Comparison of ENCODE assay signal across 15 cellular contexts in genomic region chr2:149989447-149990063, GRCh38.
DNase-seq lines count a peak whose midpoint lies in the region; ATAC-seq and TF ChIP-seq lines count a peak whose summit lies in the region.
"Had no signal": no experiment of that assay in that cellular context is flagged by ENCODE, and none has a peak within 500 bp of the region (broad histone marks: within the 10 kb centered on the region; RNA-seq: fewer than 3 reads in every experiment).

No MANE protein-coding gene starts in this region.

- H3K4me1 ChIP-seq in Panc1 (ENCODE audit: control insufficient read depth, insufficient read depth, low read length) (peaks cover 16% of the 10 kb centered on the region), osteoblast (ENCODE audit: insufficient read depth, low read length) (peaks cover 44% of the 10 kb centered on the region)

- H3K4me3 ChIP-seq in Panc1 (ENCODE audit: low read depth in 2 of 2, low read length in 2 of 2), result no peak overlapping the region
- H3K4me3 ChIP-seq in osteoblast (ENCODE audit: insufficient read depth, low read length), result no peak overlapping the region
- H3K4me3 ChIP-seq: GM12878 had no signal

- peak overlapping the region; percentile 79 for H3K27ac ChIP-seq in Panc1 (ENCODE audit: low read length)
- peak overlapping the region; percentile 48 for H3K27ac ChIP-seq in epithelial cell of prostate
- peak overlapping the region; percentile 34 for H3K27ac ChIP-seq in osteoblast (ENCODE audit: low read depth, low read length)

- peak; percentile 15 for DNase-seq in Daoy (ENCODE audit: low read depth)
- DNase-seq in Panc1 (ENCODE audit: low read depth, low spot score), result peak; percentile 58
- peak; percentile 81 for DNase-seq in epithelial cell of prostate (ENCODE audit: low read depth, low spot score)
- peak; percentile 21 for DNase-seq in osteoblast (ENCODE audit: insufficient read length, low spot score, missing footprints)
- no peak for DNase-seq in putamen (ENCODE audit: low spot score)
- DNase-seq in NCI-H2081 (lab: John Stamatoyannopoulos, UW), result no peak
- no peak for DNase-seq in AML-193 (lab: John Stamatoyannopoulos, UW)
- DNase-seq: activated CD8-positive, alpha-beta T cell treated with anti-CD3 and anti-CD28 coated beads for 36 hours; activated naive CD8-positive, alpha-beta T cell treated with anti-CD3 and anti-CD28 coated beads, Interleukin-2, amount 50 U/mL, for 24 hours; CD8-positive, alpha-beta memory T cell; NCI-H1105 treated with DMSO at 0.1 percent for 48 hours; NCI-H748 treated with DMSO at 0.1 percent for 48 hours; stimulated activated CD4-positive, alpha-beta T cell treated with anti-CD3 and anti-CD28 coated beads, Interleukin-4, amount 100 ng/mL, for 4 hours had no signal

- H4K20me1 ChIP-seq in osteoblast (ENCODE audit: insufficient read depth, low read length), result no peaks in the 10 kb centered on the region

- CTCF ChIA-PET in Panc1 (lab: Charles Lee), result no interaction called here

- TF ChIP-seq CTCF in Panc1 (IDR thresholded peaks at IDR 0.05), result no peak
- TF ChIP-seq CTCF in osteoblast (IDR thresholded peaks at IDR 0.05; ENCODE audit: extremely low read depth, low read depth, low read length), result no peak

- in situ Hi-C loops in Panc1 (cut with HindIII; ENCODE audit: low pct_unique_long_range_greater_than_20kb, low sequenced_read_pairs), result no loop called here

- no peak overlapping the region for H2AFZ ChIP-seq in osteoblast (ENCODE audit: low read length)

- peak; percentile 92 for ATAC-seq in Panc1
- no peak for ATAC-seq in GM21447 (IDR thresholded peaks at IDR 0.05; ENCODE audit: unreplicated experiment)
- ATAC-seq: activated CD8-positive, alpha-beta T cell treated with anti-CD3 and anti-CD28 coated beads for 36 hours; activated naive CD8-positive, alpha-beta T cell treated with anti-CD3 and anti-CD28 coated beads, Interleukin-2, amount 50 U/mL, for 24 hours; GM12878 had no signal

- peak overlapping the region; percentile 41 for H3K4me2 ChIP-seq in osteoblast (ENCODE audit: insufficient read depth, low read length)

- H3K9me3 ChIP-seq in Panc1 (ENCODE audit: control insufficient read depth, insufficient read depth, low read depth, low read length), result no peaks in the 10 kb centered on the region
- no peaks in the 10 kb centered on the region for H3K9me3 ChIP-seq in osteoblast (ENCODE audit: low read depth, low read length)

- no peaks in the 10 kb centered on the region for H3K36me3 ChIP-seq in Panc1 (ENCODE audit: control insufficient read depth, insufficient read depth, low read length)
- no peaks in the 10 kb centered on the region for H3K36me3 ChIP-seq in osteoblast (ENCODE audit: insufficient read depth, low read length)

- intact Hi-C loops in Panc1 (cut with micrococcal nuclease; ENCODE audit: unreplicated experiment), result no loop called here

- H3K79me2 ChIP-seq in osteoblast (ENCODE audit: insufficient read depth, low read length), result no peaks in the 10 kb centered on the region

- H3K27me3 ChIP-seq in Panc1 (ENCODE audit: control insufficient read depth, insufficient read depth, low read length), result no peaks in the 10 kb centered on the region
- H3K27me3 ChIP-seq in osteoblast (ENCODE audit: insufficient read depth, low read length), result no peaks in the 10 kb centered on the region

- POLR2A ChIA-PET in Panc1 (lab: Charles Lee), result interaction anchor here (0.5 kb wide), 1 partner anchor 411 kb away, joined by 12 read pairs; no protein-coding TSS in a partner anchor

- no TSS peak for BruUV-seq in Panc1 (replicated peaks; lab: Mats Ljungman, UMichigan)

Comparison
In these comparisons a context has a peak if more than half of its experiments do, and no peak if none do; other contexts are left out.
1. DNase-seq: peak in Daoy (single experiment), Panc1 (single experiment), epithelial cell of prostate (single experiment) and osteoblast (single experiment); none in putamen (single experiment), NCI-H2081 (0 of 2) and AML-193 (0 of 2).
2. Peak in every context shown above with its lines, with median percentiles within 50 percentile points of each other: H3K27ac ChIP-seq.